Comparison of ENCODE assay signal across 7 cellular contexts in genomic region chr22:46335201-46336118, GRCh38. TPM values are rescaled to one million over a fixed set of nuclear protein-coding genes. Genes with fewer than 3 reads are reported as not detected.
DNase-seq lines count a peak whose midpoint lies in the region; ATAC-seq, FAIRE-seq and TF ChIP-seq lines count a peak whose summit lies in the region.

Gene TRMU, plus strand, starts transcription at chr22:46335714. Its CDS starts 51 bp downstream, at chr22:46335765.

- FAIRE-seq in bronchial epithelial cell (lab: Jason Lieb, UNC), result no peak

- H3K27me3 Mint-ChIP-seq in immature natural killer cell (ENCODE audit: low read depth in 3 of 3), result peaks cover 2 to 7% (median 2%) of the 10 kb centered on the region in 3 donors

- peak within 1 kb of the TSS; percentile 85 to 94 (median 94) for H3K4me3 Mint-ChIP-seq in immature natural killer cell

- DNase-seq in NCI-H2171 treated with DMSO at 0.1 percent for 48 hours (lab: John Stamatoyannopoulos, UW), result peak; percentile 82
- peak; percentile 64 for DNase-seq in bronchial epithelial cell (ENCODE audit: low read depth)
- peak; percentile 76 to 81 (median 80) for DNase-seq in immature natural killer cell
- DNase-seq in smooth muscle cell of the brain vasculature (ENCODE audit: low read depth, low spot score), result peak; percentile 57

- TF ChIP-seq POLR2A in GM18505 (IDR thresholded peaks at IDR 0.05; ENCODE audit: borderline replicate concordance, extremely low read depth, insufficient read depth, insufficient read length), result peak; percentile 87

- H3K27me3 ChIP-seq in bronchial epithelial cell (ENCODE audit: control insufficient read depth, insufficient read depth, low read length), result no peaks in the 10 kb centered on the region

- no peaks in the 10 kb centered on the region for H3K9me3 Mint-ChIP-seq in immature natural killer cell

- TF ChIP-seq CTCF in WI38 (IDR thresholded peaks at IDR 0.05; ENCODE audit: low read depth, low read length) (no peak), bronchial epithelial cell (IDR thresholded peaks at IDR 0.05; ENCODE audit: insufficient read depth, low read length, severe bottlenecking) (no peak)

- peaks cover 39 to 40% of the 10 kb centered on the region in 2 donors for H3K4me1 Mint-ChIP-seq in immature natural killer cell

- peak within 1 kb of the TSS; percentile 89 to 95 (median 94) for H3K27ac Mint-ChIP-seq in immature natural killer cell

- peaks cover 12 to 22% (median 14%) of the 10 kb centered on the region in 3 donors for H3K36me3 Mint-ChIP-seq in immature natural killer cell

- ATAC-seq in GM18505 (IDR thresholded peaks at IDR 0.05; ENCODE audit: unreplicated experiment) (peak; percentile 73), HG02885 (IDR thresholded peaks at IDR 0.05; ENCODE audit: poor library complexity, unreplicated experiment) (peak; percentile 93)

- H3K4me3 ChIP-seq in WI38 (ENCODE audit: low read depth, low read length) (peak within 1 kb of the TSS; percentile 93), bronchial epithelial cell (ENCODE audit: low read depth, low read length) (peak within 1 kb of the TSS; percentile 81)

- peaks cover 15% of the 10 kb centered on the region for H3K36me3 ChIP-seq in bronchial epithelial cell (ENCODE audit: control insufficient read depth, insufficient read depth, low read length)

RNA-seq across cellular contexts. Expression of gene TRMU, which starts in this region (rescaled TPM):
- 32.3 and 38.7 TPM in 2 replicates for total RNA-seq in bronchial epithelial cell
- 10 to 100 TPM; 12.3 to 18.5 (median 16.8) TPM for polyA plus RNA-seq in immature natural killer cell

Comparison
In these comparisons a context has a peak if more than half of its experiments do, and no peak if none do; other contexts are left out.
1. Peak in every context shown above with its lines: DNase-seq, ATAC-seq and H3K4me3 ChIP-seq.